Comparison of ENCODE assay signal across 16 cellular contexts in the genomic region with DNA sequence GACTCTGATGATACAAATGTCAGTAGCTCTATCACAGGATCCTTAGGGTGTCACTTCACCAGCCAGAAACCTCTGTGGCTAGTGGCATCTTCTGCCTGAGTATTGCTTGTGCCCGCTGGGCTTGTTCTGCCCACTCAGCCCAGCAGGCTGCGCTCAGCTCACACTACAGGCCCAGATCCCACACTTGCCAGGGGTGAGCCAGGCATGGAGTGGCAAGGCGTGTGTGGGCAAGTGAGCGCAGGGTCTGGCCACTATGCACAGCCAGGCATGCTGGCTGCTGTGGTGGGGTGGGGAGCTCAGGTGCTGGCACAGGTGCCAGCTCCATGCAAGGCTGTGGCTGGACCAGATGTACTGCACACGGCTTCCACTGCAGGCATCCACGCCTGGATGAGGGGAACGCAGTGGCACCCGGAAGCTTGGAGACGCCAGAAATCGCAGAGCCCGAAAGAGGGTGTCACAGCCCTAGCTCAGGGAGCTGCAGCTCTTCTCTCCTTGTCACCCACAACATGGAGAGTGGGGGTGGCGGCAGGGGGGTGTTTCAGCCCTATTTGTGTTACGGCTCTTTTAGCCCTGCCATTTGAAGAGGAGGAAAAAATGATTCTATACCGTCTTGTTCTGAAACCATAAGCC. TPM values are rescaled to one million over a fixed set of nuclear protein-coding genes. Genes with fewer than 3 reads are reported as not detected.
DNase-seq lines count a peak whose midpoint lies in the region; ATAC-seq and TF ChIP-seq lines count a peak whose summit lies in the region.
"Had no signal": no experiment of that assay in that cellular context is flagged by ENCODE, and none has a peak within 500 bp of the region (broad histone marks: within the 10 kb centered on the region; RNA-seq: fewer than 3 reads in every experiment).

No MANE protein-coding gene starts in this region.

- ATAC-seq in GM21367 (IDR thresholded peaks at IDR 0.05; ENCODE audit: unreplicated experiment), result no peak
- ATAC-seq in HG02678 (IDR thresholded peaks at IDR 0.05; ENCODE audit: unreplicated experiment), result no peak

- no peaks in the 10 kb centered on the region for H3K36me3 ChIP-seq in neural progenitor cell
- H3K36me3 ChIP-seq: adrenal gland had no signal

- no peak overlapping the region for H2AFZ ChIP-seq in neural progenitor cell (replicated peaks)
- H2AFZ ChIP-seq: parathyroid adenoma had no signal

- H3K4me2 ChIP-seq in neural progenitor cell, result no peak overlapping the region

- no peaks in the 10 kb centered on the region for H3K27me3 ChIP-seq in neural progenitor cell
- H3K27me3 ChIP-seq: adrenal gland had no signal

- H3K9ac ChIP-seq in neural progenitor cell, result no peak overlapping the region
- H3K9ac ChIP-seq: parathyroid adenoma had no signal

- no peaks in the 10 kb centered on the region for H4K20me1 ChIP-seq in neural progenitor cell (ENCODE audit: low read depth)

- H3F3A ChIP-seq in neural progenitor cell (ENCODE audit: low read depth), result no peaks in the 10 kb centered on the region

- H3K4me1 Mint-ChIP-seq in neural progenitor cell, result peaks cover 6% of the 10 kb centered on the region

- no peak overlapping the region for H3K27ac ChIP-seq in neural progenitor cell
- H3K27ac ChIP-seq: adrenal gland, parathyroid adenoma had no signal

- TF ChIP-seq CTCF in cardiac fibroblast (IDR thresholded peaks at IDR 0.05; ENCODE audit: low read depth, low read length), result peak; percentile 13
- TF ChIP-seq CTCF in neural progenitor cell (IDR thresholded peaks at IDR 0.05), result peak; percentile 13

- H3K79me2 ChIP-seq in neural progenitor cell (ENCODE audit: low read depth), result no peaks in the 10 kb centered on the region
- H3K79me2 ChIP-seq: parathyroid adenoma had no signal

- H3K4me1 ChIP-seq in neural progenitor cell, result no peaks in the 10 kb centered on the region
- H3K4me1 ChIP-seq: adrenal gland, parathyroid adenoma had no signal

- no peaks in the 10 kb centered on the region for H3K9me3 ChIP-seq in neural progenitor cell (ENCODE audit: low read depth)
- H3K9me3 ChIP-seq: adrenal gland had no signal

- H3K9me3 Mint-ChIP-seq in neural progenitor cell, result peaks cover 10% of the 10 kb centered on the region

- no peaks in the 10 kb centered on the region for H3K36me3 Mint-ChIP-seq in neural progenitor cell

- H3K4me3 ChIP-seq in cardiac fibroblast (replicated peaks in 1 of 2; ENCODE audit: low read depth in 2 of 2, low read length in 2 of 2), result no peak overlapping the region
- no peak overlapping the region for H3K4me3 ChIP-seq in neural progenitor cell
- H3K4me3 ChIP-seq: adrenal gland had no signal

- H3K4me3 Mint-ChIP-seq in neural progenitor cell, result no peak overlapping the region

- no peak overlapping the region for H3K27ac Mint-ChIP-seq in neural progenitor cell

- peaks cover 7% of the 10 kb centered on the region for H3K27me3 Mint-ChIP-seq in neural progenitor cell (ENCODE audit: insufficient read depth, low read depth)

- DNase-seq in NCI-H1436 (lab: John Stamatoyannopoulos, UW) (peak; percentile 37), NCI-H1436 treated with DMSO at 0.1 percent for 48 hours (lab: John Stamatoyannopoulos, UW) (no peak), NCI-H526 (lab: John Stamatoyannopoulos, UW) (peak; percentile 17 to 73), cardiac fibroblast (ENCODE audit: low read depth in 2 of 2) (no peak), neural progenitor cell (ENCODE audit: low spot score) (no peak), mucosa of gallbladder (ENCODE audit: low spot score) (no peak)
- DNase-seq: activated CD8-positive, alpha-beta memory T cell treated with anti-CD3 and anti-CD28 coated beads for 24 hours; adrenal gland; islet precursor cell; NCI-H1048; stimulated activated CD4-positive, alpha-beta T cell treated with anti-CD3 and anti-CD28 coated beads, Interleukin-4, amount 100 ng/mL, for 4 hours had no signal

RNA-seq across cellular contexts. Expression of a gene that starts 10.2 kb away (rescaled TPM):
- not detected in 2 replicates for total RNA-seq in neural progenitor cell (ENCODE audit: low replicate concordance)
- not detected for total RNA-seq in mucosa of gallbladder
- total RNA-seq: RPMI7951 had no signal

RNA-seq across cellular contexts. Expression of a gene that starts 11.6 kb away (rescaled TPM):
- total RNA-seq in neural progenitor cell (ENCODE audit: low replicate concordance), result 18.2 and 20.8 TPM in 2 replicates
- 127 TPM for total RNA-seq in mucosa of gallbladder

RNA-seq across cellular contexts. Expression of a gene that starts 31.8 kb away (rescaled TPM):
- total RNA-seq in neural progenitor cell (ENCODE audit: low replicate concordance), result 0.06 TPM in 1 of 2 replicates, not detected in the other
- not detected for total RNA-seq in mucosa of gallbladder
- total RNA-seq: adrenal gland, RPMI7951, subcutaneous adipose tissue had no signal

RNA-seq across cellular contexts. Expression of a gene that starts 42.5 kb away (rescaled TPM):
- total RNA-seq in neural progenitor cell (ENCODE audit: low replicate concordance) (6.1 and 7.0 TPM in 2 replicates), mucosa of gallbladder (19.2 TPM)

RNA-seq across cellular contexts. Expression of a gene that starts 56.5 kb away (rescaled TPM):
- not detected in 2 replicates for total RNA-seq in neural progenitor cell (ENCODE audit: low replicate concordance)
- total RNA-seq in mucosa of gallbladder, result 1.5 TPM
- total RNA-seq: RPMI7951 had no signal

Comparison
In these comparisons a context has a peak if more than half of its experiments do, and no peak if none do; other contexts are left out.
1. DNase-seq: peak in NCI-H1436 (single experiment) and NCI-H526 (2 of 2); none in NCI-H1436 treated with DMSO at 0.1 percent for 48 hours (single experiment), cardiac fibroblast (0 of 2), neural progenitor cell (single experiment) and mucosa of gallbladder (single experiment).